In genomic region chr10:58706836-58707235, GRCh38 we compare ENCODE assay signal across 10 cellular contexts.
"Had no signal": no experiment of that assay in that cellular context is flagged by ENCODE, and none has a peak within 500 bp of the region (broad histone marks: within the 10 kb centered on the region; RNA-seq: fewer than 3 reads in every experiment).

No MANE protein-coding gene starts in this region.

- H3K27ac Mint-ChIP-seq: GM23338, HFFc6 had no signal

- H3K4me3 ChIP-seq: GM23338, HAP-1, K562 had no signal

- DNase-seq: H7, HFFc6, IMR-90, KG1 had no signal

- H3K4me2 ChIP-seq: GM23338 had no signal

- FAIRE-seq: H1, HTR-8/SVneo, K562 had no signal

- H2AFZ ChIP-seq: GM23338 had no signal

- H3K4me1 ChIP-seq: HAP-1 had no signal

- H3K9me3 ChIP-seq: HAP-1 had no signal

- ATAC-seq: GM23338, HCT116, K562 had no signal

- H3K4me3 Mint-ChIP-seq: GM23338, HFFc6 had no signal
